26 cellular contexts compared by ENCODE assay signal in the genomic region with DNA sequence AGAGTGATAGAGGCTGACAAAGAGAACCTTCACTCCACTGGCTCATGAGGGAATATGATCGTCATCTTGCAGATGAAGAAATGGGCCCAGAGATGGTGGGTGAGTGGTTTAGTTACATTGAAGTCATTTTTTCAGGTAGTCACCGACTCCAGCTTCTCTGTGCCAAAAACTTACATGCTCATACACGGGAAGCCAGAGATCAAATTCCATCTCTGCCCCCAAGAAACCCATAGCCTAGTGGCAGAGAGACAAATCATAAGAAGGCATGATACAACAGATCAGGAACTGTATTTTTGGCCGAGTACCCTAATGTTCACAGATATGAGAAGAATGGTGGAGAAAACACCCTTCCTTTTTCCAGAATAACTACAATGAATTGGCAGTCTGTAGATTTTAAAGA.
"Had no signal": no experiment of that assay in that cellular context is flagged by ENCODE, and none has a peak within 500 bp of the region (broad histone marks: within the 10 kb centered on the region; RNA-seq: fewer than 3 reads in every experiment).

No MANE protein-coding gene starts in this region.

- H3K27me3 ChIP-seq: right atrium auricular region, suprapubic skin, transverse colon, vagina had no signal

- H3K4me2 ChIP-seq: smooth muscle cell had no signal

- H3K36me3 ChIP-seq: prostate gland, right atrium auricular region, suprapubic skin, transverse colon, vagina had no signal

- H3K4me1 Mint-ChIP-seq: stimulated activated naive CD8-positive, alpha-beta T cell treated with anti-CD3 and anti-CD28 coated beads, Interleukin-15, amount 100 ng/mL, for 72 hours had no signal

- H3K4me3 Mint-ChIP-seq: mesothelial cell of epicardium; naive thymus-derived CD4-positive, alpha-beta T cell; nephron progenitor cell; stimulated activated naive CD8-positive, alpha-beta T cell treated with anti-CD3 and anti-CD28 coated beads, Interleukin-15, amount 100 ng/mL, for 72 hours had no signal

- DNase-seq: dermis blood vessel endothelial cell; effector memory CD4-positive, alpha-beta T cell; foreskin fibroblast; kidney; mesenchymal stem cell; mucosa of descending colon; naive thymus-derived CD4-positive, alpha-beta T cell; nephron progenitor cell; nucleus accumbens; stimulated activated CD4-positive, alpha-beta T cell treated with anti-CD3 and anti-CD28 coated beads, Interleukin-12 subunit alpha, Interleukin-12 subunit beta, amount 100 ng/mL, for 4 hours; stimulated activated CD4-positive, alpha-beta T cell treated with anti-CD3 and anti-CD28 coated beads, Interleukin-1b, Interleukin-23, amount 100 ng/mL, for 48 hours; stimulated activated CD4-positive, alpha-beta T cell treated with anti-CD3 and anti-CD28 coated beads, Interleukin-4, amount 100 ng/mL, for 1 hour; stimulated activated CD8-positive, alpha-beta memory T cell treated with anti-CD3 and anti-CD28 coated beads, Interleukin-4, amount 100 ng/mL, for 48 hours; stimulated activated naive CD4-positive, alpha-beta T cell; stimulated activated naive CD8-positive, alpha-beta T cell treated with anti-CD3 and anti-CD28 coated beads, Interleukin-15, amount 100 ng/mL, for 72 hours; transverse colon had no signal

- ATAC-seq: left lobe of liver; mucosa of descending colon; naive thymus-derived CD4-positive, alpha-beta T cell; sciatic nerve; stimulated activated naive CD8-positive, alpha-beta T cell treated with anti-CD3 and anti-CD28 coated beads, Interleukin-15, amount 100 ng/mL, for 72 hours had no signal

- H3K36me3 Mint-ChIP-seq: mesothelial cell of epicardium had no signal

- H3K9me3 ChIP-seq: mucosa of descending colon, prostate gland, right atrium auricular region, suprapubic skin, transverse colon, vagina had no signal

- H3K27ac ChIP-seq: coronary artery, prostate gland, right atrium auricular region, suprapubic skin, transverse colon, vagina had no signal

- H3K27ac Mint-ChIP-seq: mesothelial cell of epicardium; naive thymus-derived CD4-positive, alpha-beta T cell; nephron progenitor cell; stimulated activated naive CD8-positive, alpha-beta T cell treated with anti-CD3 and anti-CD28 coated beads, Interleukin-15, amount 100 ng/mL, for 72 hours had no signal

- H3K4me3 ChIP-seq: coronary artery, lung, mucosa of descending colon, prostate gland, right atrium auricular region, smooth muscle cell, suprapubic skin, transverse colon, vagina had no signal

- H3K4me1 ChIP-seq: prostate gland, right atrium auricular region, suprapubic skin, transverse colon, vagina had no signal
